Comparison of ENCODE assay signal across 23 cellular contexts in genomic region chr2:217271813-217272212, GRCh38.
"Had no signal": no experiment of that assay in that cellular context is flagged by ENCODE, and none has a peak within 500 bp of the region (broad histone marks: within the 10 kb centered on the region; RNA-seq: fewer than 3 reads in every experiment).

No MANE protein-coding gene starts in this region.

- H3K4me3 ChIP-seq: spleen, thoracic aorta, upper lobe of right lung had no signal

- H2AFZ ChIP-seq: parathyroid adenoma had no signal

- ATAC-seq: activated CD4-positive, CD25-positive, alpha-beta regulatory T cell treated with anti-CD3 and anti-CD28 coated beads, Interleukin-2, amount 50 U/mL, for 24 hours; left lobe of liver; natural killer cell treated with Interleukin-12 subunit alpha and Interleukin-12 subunit beta and Interleukin-15 and Interleukin-18, amount 100 ng/mL, for 72 hours; sciatic nerve; SK-N-SH treated with all-trans-retinoic acid at 6 μM for 48 hours; T-cell; upper lobe of right lung had no signal

- H3K4me1 ChIP-seq: spleen, upper lobe of right lung had no signal

- H3K79me2 ChIP-seq: parathyroid adenoma had no signal

- H3K27me3 ChIP-seq: upper lobe of right lung had no signal

- H3K9me3 ChIP-seq: neutrophil, thoracic aorta, upper lobe of right lung had no signal

- H3K36me3 ChIP-seq: neutrophil, spleen, thoracic aorta, upper lobe of right lung had no signal

- H3K9ac ChIP-seq: parathyroid adenoma had no signal

- DNase-seq: activated CD4-positive, alpha-beta memory T cell treated with anti-CD3 and anti-CD28 coated beads, Interleukin-2, amount 10 ng/mL, durations not matched to agents 7 days and 5 days; activated CD4-positive, alpha-beta T cell treated with anti-CD3 and anti-CD28 coated beads, Interleukin-2, amount 10 ng/mL, durations not matched to agents 24 days and 14 days; activated effector memory CD4-positive, alpha-beta T cell treated with anti-CD3 and anti-CD28 coated beads, Interleukin-2, amount 50 U/mL, for 16 hours; activated naive CD4-positive, alpha-beta T cell treated with anti-CD3 and anti-CD28 coated beads, Interleukin-2, amount 10 ng/mL, durations not matched to agents 7 days and 5 days; activated T-cell treated with anti-CD3 and anti-CD28 coated beads for 4 hours; amygdala; central memory CD4-positive, alpha-beta T cell; dermis blood vessel endothelial cell; effector memory CD4-positive, alpha-beta T cell; spleen; stimulated activated CD4-positive, alpha-beta T cell treated with anti-CD3 and anti-CD28 coated beads, Interleukin-4, amount 100 ng/mL, for 1 hour; stimulated activated naive CD4-positive, alpha-beta T cell; T-cell; upper lobe of right lung had no signal

- H3K27ac ChIP-seq: neutrophil, parathyroid adenoma, spleen, thoracic aorta, upper lobe of right lung, VCaP had no signal
